In genomic region chr7:78967561-78967960, GRCh38 we compare ENCODE assay signal across 5 cellular contexts.
DNase-seq lines count a peak whose midpoint lies in the region; ATAC-seq and TF ChIP-seq lines count a peak whose summit lies in the region.
"Not testable (repeated sequence)": the region's sequence is repeated elsewhere in the genome, so short reads cannot be mapped to it uniquely, and the experiment has no call there.

No MANE protein-coding gene starts in this region.

- peaks cover 51% of the 10 kb centered on the region for H3K4me1 ChIP-seq in PC-3 (ENCODE audit: insufficient read depth, low read length)

- H3K4me2 ChIP-seq in PC-3 (ENCODE audit: low read length), result 0 out of 2 replicates have a peak overlapping the region, but pooled peaks have one; percentile 1

- H4K20me1 ChIP-seq in PC-3 (ENCODE audit: low read length), result not testable (repeated sequence)

- POLR2A ChIA-PET in PC-3 (lab: Charles Lee; ENCODE audit: unreplicated experiment), result not testable (repeated sequence)

- BruUV-seq in PC-3 (replicated peaks; lab: Mats Ljungman, UMichigan), result not testable (repeated sequence)

- not testable (repeated sequence) for H3K79me2 ChIP-seq in PC-3 (ENCODE audit: low read length)

- H3K4me3 ChIP-seq in MG63; PC-3 (ENCODE audit: low read length): not testable (repeated sequence)

- not testable (repeated sequence) for H3K27me3 ChIP-seq in MG63; PC-3 (ENCODE audit: low read length)

- H3K9me2 ChIP-seq in PC-3 (replicated peaks; ENCODE audit: low read length), result not testable (repeated sequence)

- CTCF ChIA-PET in PC-3 (lab: Charles Lee), result not testable (repeated sequence)

- not testable (repeated sequence) for H3K9me3 ChIP-seq in MG63; PC-3 (ENCODE audit: low read length)

- not testable (repeated sequence) for H2AFZ ChIP-seq in PC-3 (ENCODE audit: low read length)

- peak overlapping the region; percentile 70 for H3K27ac ChIP-seq in PC-3 (ENCODE audit: low read length)

- peak; percentile 25 for ATAC-seq in PC-3

- H3K36me3 ChIP-seq in MG63; PC-3 (ENCODE audit: low read depth, low read length): not testable (repeated sequence)

- DNase-seq in EH (ENCODE audit: low read depth) (peak; percentile 1), M059J (ENCODE audit: low read depth) (peak; percentile 42), MG63 (peak; percentile 16), NCI-H2171 treated with DMSO at 0.1 percent for 48 hours (lab: John Stamatoyannopoulos, UW) (peak; percentile 33), PC-3 (peak; percentile 78)

- not testable (repeated sequence) for H3K9ac ChIP-seq in PC-3 (ENCODE audit: low read length)

- not testable (repeated sequence) for H3F3A ChIP-seq in PC-3 (ENCODE audit: low read length, unreplicated experiment)

- not testable (repeated sequence) for TF ChIP-seq CTCF in PC-3 (conservative IDR thresholded peaks at IDR 0.05; ENCODE audit: low read depth, low read length)

- intact Hi-C loops in PC-3 (cut with micrococcal nuclease), result not testable (repeated sequence)

Comparison
In these comparisons a context has a peak if more than half of its experiments do, and no peak if none do; other contexts are left out.
1. DNase-seq: peak in every context shown above with its lines; median percentile 78 in PC-3; 42 in M059J; 33 in NCI-H2171 treated with DMSO at 0.1 percent for 48 hours; 16 in MG63; 1 in EH.